ENCODE assay signal across 10 cellular contexts in the genomic region with DNA sequence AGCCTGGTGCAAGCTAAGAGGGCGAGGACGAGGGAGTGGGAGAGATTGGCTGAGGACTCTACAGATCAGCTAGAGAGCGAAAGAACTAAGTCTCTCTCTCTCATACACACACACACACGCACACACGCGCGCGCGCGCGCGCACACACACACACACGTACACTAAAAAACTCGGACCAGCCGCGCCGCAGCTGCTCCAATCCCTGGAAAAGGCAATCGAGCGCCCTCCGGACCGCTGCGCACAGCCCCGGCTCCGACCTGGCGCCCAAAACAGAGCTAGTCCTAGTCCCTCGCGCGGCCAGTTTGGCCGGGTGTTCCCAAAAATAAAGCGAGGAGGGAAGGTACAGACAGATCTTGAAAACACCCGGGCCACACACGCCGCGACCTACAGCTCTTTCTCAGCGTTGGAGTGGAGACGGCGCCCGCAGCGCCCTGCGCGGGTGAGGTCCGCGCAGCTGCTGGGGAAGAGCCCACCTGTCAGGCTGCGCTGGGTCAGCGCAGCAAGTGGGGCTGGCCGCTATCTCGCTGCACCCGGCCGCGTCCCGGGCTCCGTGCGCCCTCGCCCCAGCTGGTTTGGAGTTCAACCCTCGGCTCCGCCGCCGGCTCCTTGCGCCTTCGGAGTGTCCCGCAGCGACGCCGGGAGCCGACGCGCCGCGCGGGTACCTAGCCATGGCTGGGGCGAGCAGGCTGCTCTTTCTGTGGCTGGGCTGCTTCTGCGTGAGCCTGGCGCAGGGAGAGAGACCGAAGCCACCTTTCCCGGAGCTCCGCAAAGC. TPM values are rescaled to one million over a fixed set of nuclear protein-coding genes. Genes with fewer than 3 reads are reported as not detected.
DNase-seq lines count a peak whose midpoint lies in the region; FAIRE-seq lines count a peak whose summit lies in the region.
"Had no signal": no experiment of that assay in that cellular context is flagged by ENCODE, and none has a peak within 500 bp of the region (broad histone marks: within the 10 kb centered on the region; RNA-seq: fewer than 3 reads in every experiment).

Gene BMP3 (plus strand): TSS at position 92 of the 772 bp plus-strand sequence. CDS start 577 bp downstream, at position 669.

- peak within 1 kb of the TSS; percentile 63 for H3K4me3 ChIP-seq in iPS-15b (ENCODE audit: low read depth, low read length)
- H3K4me3 ChIP-seq in small intestine (ENCODE audit: low read depth in 1 of 2, low read length in 2 of 2): peak within 1 kb of the TSS; percentile 34 to 70

- peaks cover 8% of the 10 kb centered on the region for H3K4me1 ChIP-seq in iPS-15b (ENCODE audit: control insufficient read depth, insufficient read depth, low read length)
- no peaks in the 10 kb centered on the region for H3K4me1 ChIP-seq in small intestine (ENCODE audit: control insufficient read depth in 2 of 2, insufficient read depth in 1 of 2, low read depth in 1 of 2, low read length in 1 of 2)

- peaks cover 78% of the 10 kb centered on the region for H3K27me3 ChIP-seq in iPS-15b (ENCODE audit: control insufficient read depth, insufficient read depth, low read length)
- peaks cover 0 to 12% of the 10 kb centered on the region in 2 donors for H3K27me3 ChIP-seq in small intestine (ENCODE audit: control insufficient read depth in 2 of 2, insufficient read depth in 2 of 2, low read length in 2 of 2)

- H3K9me3 Mint-ChIP-seq in activated naive CD8-positive, alpha-beta T cell treated with anti-CD3 and anti-CD28 coated beads for 36 hours: no peaks in the 10 kb centered on the region

- H3K4me1 Mint-ChIP-seq in activated naive CD8-positive, alpha-beta T cell treated with anti-CD3 and anti-CD28 coated beads for 36 hours: peaks cover 10% of the 10 kb centered on the region

- peaks cover 68% of the 10 kb centered on the region for H3K27me3 Mint-ChIP-seq in activated naive CD8-positive, alpha-beta T cell treated with anti-CD3 and anti-CD28 coated beads for 36 hours

- peak within 1 kb of the TSS; percentile 79 for H3K4me3 Mint-ChIP-seq in activated naive CD8-positive, alpha-beta T cell treated with anti-CD3 and anti-CD28 coated beads for 36 hours

- H3K36me3 ChIP-seq in iPS-15b (ENCODE audit: control insufficient read depth, insufficient read depth, low read length) (no peaks in the 10 kb centered on the region), small intestine (ENCODE audit: control insufficient read depth in 2 of 2, insufficient read depth in 2 of 2, low read length in 2 of 2) (no peaks in the 10 kb centered on the region)

- H3K27ac Mint-ChIP-seq in activated naive CD8-positive, alpha-beta T cell treated with anti-CD3 and anti-CD28 coated beads for 36 hours: no peak within 1 kb of the TSS

- 1 to 3% (median 2%) methylated on average over 65 to 76 of the region's 76 CpGs for WGBS in small intestine, 3 donors

- no peak within 1 kb of the TSS for H3K9ac ChIP-seq in iPS-15b (ENCODE audit: low read depth, low read length)
- H3K9ac ChIP-seq: KMS-11 had no signal

- peak within 1 kb of the TSS; percentile 14 to 55 for H3K27ac ChIP-seq in small intestine (ENCODE audit: low read depth in 1 of 2, low read length in 1 of 2)
- H3K27ac ChIP-seq: KMS-11 had no signal

- in situ Hi-C loops in Caki2 (cut with HindIII; ENCODE audit: low pct_unique_long_range_greater_than_20kb, low sequenced_read_pairs) (no loop called here), G401 (cut with HindIII; ENCODE audit: low sequenced_read_pairs) (loop anchor here (25.0 kb wide), 1 partner anchor 669 kb away; no protein-coding TSS in a partner anchor)

- no peak for FAIRE-seq in small intestine (lab: Jason Lieb, UNC)

- H3K9me3 ChIP-seq in iPS-15b (ENCODE audit: control insufficient read depth, insufficient read depth, low read length): no peaks in the 10 kb centered on the region
- H3K9me3 ChIP-seq in small intestine (ENCODE audit: control insufficient read depth, low read depth): no peaks in the 10 kb centered on the region

- no peaks in the 10 kb centered on the region for H3K36me3 Mint-ChIP-seq in activated naive CD8-positive, alpha-beta T cell treated with anti-CD3 and anti-CD28 coated beads for 36 hours

- DNase-seq in Caki2 (ENCODE audit: low read depth): peak; percentile 32
- DNase-seq in HT1080 (ENCODE audit: low read depth): peak; percentile 7
- DNase-seq in activated naive CD8-positive, alpha-beta T cell treated with anti-CD3 and anti-CD28 coated beads for 36 hours: peak; percentile 15
- peak; percentile 82 for DNase-seq in small intestine
- DNase-seq in stimulated activated CD4-positive, alpha-beta T cell treated with anti-CD3 and anti-CD28 coated beads, Interleukin-2, amount 100 ng/mL, for 48 hours: no peak
- no peak for DNase-seq in G401 (ENCODE audit: low spot score)
- no peak for DNase-seq in putamen (ENCODE audit: low spot score)

RNA-seq across cellular contexts. Expression of gene BMP3, which starts in this region (rescaled TPM):
- not detected in 2 replicates for total RNA-seq in Caki2 (2014; rRNA removed; shearing (Covaris generic); ENCODE audit: low replicate concordance)
- total RNA-seq in HT1080 (2014; rRNA removed; shearing (Covaris generic)): 0.02 TPM in 1 of 2 replicates, not detected in the other
- 0.03 TPM in 2 replicates for polyA plus RNA-seq in HT1080 (2015; cell fraction: cytosol; rRNA removed)
- 0.05 and 0.12 TPM in 2 replicates for polyA plus RNA-seq in HT1080 (2015; cell fraction: nucleus; rRNA removed)
- not detected for total RNA-seq in activated naive CD8-positive, alpha-beta T cell treated with anti-CD3 and anti-CD28 coated beads for 36 hours
- 1 to 10 TPM in 1 of 3 donors, under 1 TPM in 1, not detected in 1; 0.45 to 7.8 TPM for polyA plus RNA-seq in small intestine
- total RNA-seq in G401 (2014; rRNA removed; shearing (Covaris generic)): not detected in 2 replicates
- total RNA-seq: lung microvascular endothelial cell had no signal

Comparison
In these comparisons a context has a peak if more than half of its experiments do, and no peak if none do; other contexts are left out.
1. Peak in DNase-seq in Caki2; RNA of the gene not detected or under 1 TPM.
2. Peak in DNase-seq in HT1080; RNA of the gene not detected or under 1 TPM.
3. Peak in DNase-seq in activated naive CD8-positive, alpha-beta T cell treated with anti-CD3 and anti-CD28 coated beads for 36 hours; RNA of the gene not detected or under 1 TPM.